8 cellular contexts compared by ENCODE assay signal in genomic region chr7:101216001-101216859, GRCh38. TPM values are rescaled to one million over a fixed set of nuclear protein-coding genes. Genes with fewer than 3 reads are reported as not detected.
DNase-seq lines count a peak whose midpoint lies in the region; ATAC-seq lines count a peak whose summit lies in the region.

No MANE protein-coding gene starts in this region.

- intact Hi-C loops in activated T-helper 2 cell treated with anti-CD3 and anti-CD28 coated beads, Interferon-gamma antibody, Interleukin-2, Interleukin-4, amounts not matched to agents 10 μg/mL and 5 μg/mL and 100 μg/mL, durations not matched to agents 14 hours and 24 hours and 36 hours (cut with micrococcal nuclease), result loop anchor here (2.0 kb wide), 1 partner anchor 67 kb away; no protein-coding TSS in a partner anchor

- no peak for ATAC-seq in stimulated activated naive CD8-positive, alpha-beta T cell treated with anti-CD3 and anti-CD28 coated beads, Interleukin-15, Interleukin-2, amounts not matched to agents 100 U/mL and 50 U/mL, for 24 hours
- no peak for ATAC-seq in GM21786 (IDR thresholded peaks at IDR 0.05; ENCODE audit: unreplicated experiment)
- ATAC-seq in HG03457 (IDR thresholded peaks at IDR 0.05; ENCODE audit: unreplicated experiment), result no peak

- H3K36me3 Mint-ChIP-seq in stimulated activated naive CD8-positive, alpha-beta T cell treated with anti-CD3 and anti-CD28 coated beads, Interleukin-15, Interleukin-2, amounts not matched to agents 100 ng/mL and 50 ng/mL, for 24 hours (ENCODE audit: low read depth), result peaks cover 9% of the 10 kb centered on the region
- H3K36me3 Mint-ChIP-seq in activated T-helper 2 cell treated with anti-CD3 and anti-CD28 coated beads, Interferon-gamma antibody, Interleukin-2, Interleukin-4, amounts not matched to agents 10 μg/mL and 5 μg/mL and 100 μg/mL, durations not matched to agents 14 hours and 24 hours and 36 hours (ENCODE audit: low read depth), result peaks cover 26% of the 10 kb centered on the region
- H3K36me3 Mint-ChIP-seq in immature natural killer cell, result no peaks in the 10 kb centered on the region

- peak overlapping the region; percentile 72 for H3K27ac Mint-ChIP-seq in stimulated activated naive CD8-positive, alpha-beta T cell treated with anti-CD3 and anti-CD28 coated beads, Interleukin-15, Interleukin-2, amounts not matched to agents 100 ng/mL and 50 ng/mL, for 24 hours
- peak overlapping the region; percentile 69 for H3K27ac Mint-ChIP-seq in activated T-helper 2 cell treated with anti-CD3 and anti-CD28 coated beads, Interferon-gamma antibody, Interleukin-2, Interleukin-4, amounts not matched to agents 10 μg/mL and 5 μg/mL and 100 μg/mL, durations not matched to agents 14 hours and 24 hours and 36 hours
- peak overlapping the region; percentile 0 to 89 (median 86) for H3K27ac Mint-ChIP-seq in immature natural killer cell

- H3K4me3 Mint-ChIP-seq in stimulated activated naive CD8-positive, alpha-beta T cell treated with anti-CD3 and anti-CD28 coated beads, Interleukin-15, Interleukin-2, amounts not matched to agents 100 ng/mL and 50 ng/mL, for 24 hours, result peak overlapping the region; percentile 96
- H3K4me3 Mint-ChIP-seq in activated T-helper 2 cell treated with anti-CD3 and anti-CD28 coated beads, Interferon-gamma antibody, Interleukin-2, Interleukin-4, amounts not matched to agents 10 μg/mL and 5 μg/mL and 100 μg/mL, durations not matched to agents 14 hours and 24 hours and 36 hours (ENCODE audit: low read depth), result peak overlapping the region; percentile 99
- peak overlapping the region; percentile 89 to 98 (median 94) for H3K4me3 Mint-ChIP-seq in immature natural killer cell

- H3K27me3 Mint-ChIP-seq in stimulated activated naive CD8-positive, alpha-beta T cell treated with anti-CD3 and anti-CD28 coated beads, Interleukin-15, Interleukin-2, amounts not matched to agents 100 ng/mL and 50 ng/mL, for 24 hours, result no peaks in the 10 kb centered on the region
- no peaks in the 10 kb centered on the region for H3K27me3 Mint-ChIP-seq in activated T-helper 2 cell treated with anti-CD3 and anti-CD28 coated beads, Interferon-gamma antibody, Interleukin-2, Interleukin-4, amounts not matched to agents 10 μg/mL and 5 μg/mL and 100 μg/mL, durations not matched to agents 14 hours and 24 hours and 36 hours (ENCODE audit: low read depth)
- peaks cover 8 to 16% (median 12%) of the 10 kb centered on the region in 3 donors for H3K27me3 Mint-ChIP-seq in immature natural killer cell (ENCODE audit: low read depth in 3 of 3)

- H3K27ac ChIP-seq in temporal lobe (ENCODE audit: low read depth, low read length), result peak overlapping the region; percentile 97

- no peak for DNase-seq in stimulated activated naive CD8-positive, alpha-beta T cell treated with anti-CD3 and anti-CD28 coated beads, Interleukin-15, Interleukin-2, amounts not matched to agents 100 U/mL and 50 U/mL, for 24 hours
- no peak for DNase-seq in activated T-helper 2 cell treated with anti-CD3 and anti-CD28 coated beads, Interferon-gamma antibody, Interleukin-2, Interleukin-4, amounts not matched to agents 10 μg/mL and 5 μg/mL and 100 μg/mL, durations not matched to agents 14 hours and 24 hours and 36 hours (ENCODE audit: low spot score)
- peak in 2 of 3 donors; percentile 12 to 23 for DNase-seq in immature natural killer cell
- DNase-seq in GM19238 (ENCODE audit: insufficient read length, low spot score), result no peak

- no peaks in the 10 kb centered on the region for H3K9me3 Mint-ChIP-seq in stimulated activated naive CD8-positive, alpha-beta T cell treated with anti-CD3 and anti-CD28 coated beads, Interleukin-15, Interleukin-2, amounts not matched to agents 100 ng/mL and 50 ng/mL, for 24 hours
- no peaks in the 10 kb centered on the region for H3K9me3 Mint-ChIP-seq in activated T-helper 2 cell treated with anti-CD3 and anti-CD28 coated beads, Interferon-gamma antibody, Interleukin-2, Interleukin-4, amounts not matched to agents 10 μg/mL and 5 μg/mL and 100 μg/mL, durations not matched to agents 14 hours and 24 hours and 36 hours
- no peaks in the 10 kb centered on the region for H3K9me3 Mint-ChIP-seq in immature natural killer cell

- H3K4me1 Mint-ChIP-seq in stimulated activated naive CD8-positive, alpha-beta T cell treated with anti-CD3 and anti-CD28 coated beads, Interleukin-15, Interleukin-2, amounts not matched to agents 100 ng/mL and 50 ng/mL, for 24 hours (ENCODE audit: low read depth), result peaks cover 38% of the 10 kb centered on the region
- H3K4me1 Mint-ChIP-seq in activated T-helper 2 cell treated with anti-CD3 and anti-CD28 coated beads, Interferon-gamma antibody, Interleukin-2, Interleukin-4, amounts not matched to agents 10 μg/mL and 5 μg/mL and 100 μg/mL, durations not matched to agents 14 hours and 24 hours and 36 hours (ENCODE audit: low read depth), result peaks cover 22% of the 10 kb centered on the region
- peaks cover 39 to 44% of the 10 kb centered on the region in 2 donors for H3K4me1 Mint-ChIP-seq in immature natural killer cell

RNA-seq across cellular contexts. Expression of gene PLOD3, which starts 1.2 kb away (rescaled TPM):
- total RNA-seq in activated T-helper 2 cell treated with anti-CD3 and anti-CD28 coated beads, Interferon-gamma antibody, Interleukin-2, Interleukin-4, amounts not matched to agents 10 μg/mL and 5 μg/mL and 100 μg/mL, durations not matched to agents 14 hours and 24 hours and 36 hours, result 75.5 and 82.8 TPM in 2 replicates
- polyA plus RNA-seq in immature natural killer cell, result 10 to 100 TPM; 19.6 to 28.6 (median 26.6) TPM
- total RNA-seq in temporal lobe, result 9.6 TPM

RNA-seq across cellular contexts. Expression of gene ZNHIT1, which starts 1.7 kb away (rescaled TPM):
- total RNA-seq in activated T-helper 2 cell treated with anti-CD3 and anti-CD28 coated beads, Interferon-gamma antibody, Interleukin-2, Interleukin-4, amounts not matched to agents 10 μg/mL and 5 μg/mL and 100 μg/mL, durations not matched to agents 14 hours and 24 hours and 36 hours, result 45.1 and 46.8 TPM in 2 replicates
- 100 to 1,000 TPM in 2 of 3 donors, 10 to 100 TPM in 1; 88.2 to 135 (median 116) TPM for polyA plus RNA-seq in immature natural killer cell
- total RNA-seq in temporal lobe, result 38.1 TPM

RNA-seq across cellular contexts. Expression of gene MOGAT3, which starts 15.4 kb away (rescaled TPM):
- not detected in 2 replicates for total RNA-seq in activated T-helper 2 cell treated with anti-CD3 and anti-CD28 coated beads, Interferon-gamma antibody, Interleukin-2, Interleukin-4, amounts not matched to agents 10 μg/mL and 5 μg/mL and 100 μg/mL, durations not matched to agents 14 hours and 24 hours and 36 hours
- not detected for polyA plus RNA-seq in immature natural killer cell
- not detected for total RNA-seq in temporal lobe

RNA-seq across cellular contexts. Expression of gene CLDN15, which starts 21.4 kb away (rescaled TPM):
- 18.2 and 19.4 TPM in 2 replicates for total RNA-seq in activated T-helper 2 cell treated with anti-CD3 and anti-CD28 coated beads, Interferon-gamma antibody, Interleukin-2, Interleukin-4, amounts not matched to agents 10 μg/mL and 5 μg/mL and 100 μg/mL, durations not matched to agents 14 hours and 24 hours and 36 hours
- polyA plus RNA-seq in immature natural killer cell, result 1 to 10 TPM in 1 of 3 donors, under 1 TPM in 1, not detected in 1; 0.32 to 1.4 TPM
- 2.2 TPM for total RNA-seq in temporal lobe

RNA-seq across cellular contexts. Expression of gene FIS1, which starts 28.7 kb away (rescaled TPM):
- 121 and 132 TPM in 2 replicates for total RNA-seq in activated T-helper 2 cell treated with anti-CD3 and anti-CD28 coated beads, Interferon-gamma antibody, Interleukin-2, Interleukin-4, amounts not matched to agents 10 μg/mL and 5 μg/mL and 100 μg/mL, durations not matched to agents 14 hours and 24 hours and 36 hours
- 100 to 1,000 TPM; 224 to 384 (median 327) TPM for polyA plus RNA-seq in immature natural killer cell
- 80.2 TPM for total RNA-seq in temporal lobe

Comparison
In these comparisons a context has a peak if more than half of its experiments do, and no peak if none do; other contexts are left out.
1. DNase-seq: peak in immature natural killer cell (2 of 3); none in stimulated activated naive CD8-positive, alpha-beta T cell treated with anti-CD3 and anti-CD28 coated beads, Interleukin-15, Interleukin-2, amounts not matched to agents 100 U/mL and 50 U/mL, for 24 hours (single experiment), activated T-helper 2 cell treated with anti-CD3 and anti-CD28 coated beads, Interferon-gamma antibody, Interleukin-2, Interleukin-4, amounts not matched to agents 10 μg/mL and 5 μg/mL and 100 μg/mL, durations not matched to agents 14 hours and 24 hours and 36 hours (single experiment) and GM19238 (single experiment).
2. Peak in every context shown above with its lines, with median percentiles within 50 percentile points of each other: H3K27ac Mint-ChIP-seq and H3K4me3 Mint-ChIP-seq.